In the genomic region with DNA sequence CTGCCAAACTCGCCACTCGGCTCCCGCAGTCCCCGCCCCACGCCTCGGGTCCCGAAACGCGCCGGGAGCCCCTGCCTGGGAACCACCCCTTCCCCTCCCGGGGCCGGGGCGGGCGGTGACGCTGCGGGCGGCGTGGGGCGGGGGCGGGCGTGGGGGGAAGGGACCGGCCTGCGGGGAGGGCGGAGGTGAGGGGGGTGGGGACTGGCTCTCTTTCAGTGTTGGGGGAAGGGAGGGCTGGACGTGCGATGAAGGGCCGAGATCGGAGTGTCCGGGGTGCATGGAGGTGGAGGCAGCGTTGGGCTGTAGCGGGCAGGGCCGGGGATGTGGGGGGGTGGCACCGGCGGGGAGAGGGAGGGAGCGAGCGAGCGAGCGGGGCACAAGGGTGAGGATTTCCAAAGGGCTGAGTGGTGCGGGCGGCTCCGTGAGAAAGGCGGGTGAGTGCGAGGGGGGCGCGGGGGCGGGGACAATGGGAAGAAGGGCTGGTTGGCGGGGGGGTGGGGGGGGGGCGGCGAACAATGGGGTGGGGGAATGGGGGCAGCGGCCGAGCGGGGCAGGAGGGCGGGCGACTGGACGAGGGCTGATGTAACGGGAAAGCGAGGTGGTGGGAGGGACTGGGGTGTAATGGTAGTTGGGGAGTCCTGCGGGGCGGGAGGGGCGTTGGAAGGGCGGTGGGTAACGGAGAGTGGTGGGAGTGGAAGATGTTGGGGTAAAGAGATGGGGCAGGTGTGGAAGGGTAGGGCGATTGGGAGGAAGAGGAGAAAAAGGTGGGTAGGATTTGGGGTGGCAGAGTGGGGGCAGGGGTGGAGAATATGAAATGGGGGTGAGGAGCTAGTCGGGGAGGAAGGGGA, we compare ENCODE assay signal across 8 cellular contexts. TPM values are rescaled to one million over a fixed set of nuclear protein-coding genes. Genes with fewer than 3 reads are reported as not detected.
DNase-seq lines count a peak whose midpoint lies in the region; ATAC-seq and TF ChIP-seq lines count a peak whose summit lies in the region.

No MANE protein-coding gene starts in this region.

- peaks cover 49% of the 10 kb centered on the region for H3K79me2 ChIP-seq in DOHH2 (ENCODE audit: control insufficient read depth, low read length)

- H3K4me3 ChIP-seq in DOHH2 (ENCODE audit: low read length) (peak overlapping the region; percentile 95), lung (peak overlapping the region; percentile 92)

- H3F3A ChIP-seq in DOHH2 (ENCODE audit: control insufficient read depth, insufficient read depth), result peaks cover 8% of the 10 kb centered on the region; the same call in 1 of the 2 replicates

- peak; percentile 42 for ATAC-seq in GM21528 (IDR thresholded peaks at IDR 0.05; ENCODE audit: low FRiP score, unreplicated experiment)
- peak; percentile 31 for ATAC-seq in activated CD4-positive, alpha-beta T cell treated with anti-CD3 and anti-CD28 coated beads for 36 hours
- ATAC-seq in lung (ENCODE audit: insufficient read depth, low FRiP score), result peak; percentile 28

- H3K4me1 Mint-ChIP-seq in activated CD4-positive, alpha-beta T cell treated with anti-CD3 and anti-CD28 coated beads for 36 hours, result peaks cover 18% of the 10 kb centered on the region

- no peaks in the 10 kb centered on the region for H3K9me2 ChIP-seq in DOHH2 (replicated peaks; ENCODE audit: control insufficient read depth, low read length)

- DNase-seq in LHCN-M2 (ENCODE audit: low read depth), result peak; percentile 49
- peak; percentile 80 for DNase-seq in activated CD4-positive, alpha-beta T cell treated with anti-CD3 and anti-CD28 coated beads for 36 hours
- peak; percentile 17 to 80 for DNase-seq in dermis microvascular lymphatic vessel endothelial cell (ENCODE audit: low read depth in 2 of 2)
- peak; percentile 68 for DNase-seq in lung (ENCODE audit: low spot score)
- peak; percentile 25 for DNase-seq in stimulated activated CD8-positive, alpha-beta memory T cell treated with anti-CD3 and anti-CD28 coated beads, Interleukin-12 subunit alpha, Interleukin-12 subunit beta, amount 100 ng/mL, for 1 hour (ENCODE audit: low read depth)
- DNase-seq in DMS153 treated with DMSO at 0.1 percent for 48 hours (lab: John Stamatoyannopoulos, UW; ENCODE audit: unreplicated experiment), result no peak

- POLR2A ChIA-PET in activated CD4-positive, alpha-beta T cell treated with anti-CD3 and anti-CD28 coated beads for 36 hours (lab: Charles Lee), result interaction anchor here (1.0 kb wide), 2 partner anchors 195 to 868 kb away, joined by 3 to 6 read pairs; a partner anchor contains a TSS

- H3K4me1 ChIP-seq in DOHH2 (ENCODE audit: control insufficient read depth, low read length), result peaks cover 13% of the 10 kb centered on the region
- H3K4me1 ChIP-seq in lung (ENCODE audit: control insufficient read depth in 2 of 2, insufficient read depth in 2 of 2, low read length in 2 of 2), result peaks cover 0 to 6% of the 10 kb centered on the region in 2 donors

- peak overlapping the region; percentile 84 for H3K4me3 Mint-ChIP-seq in activated CD4-positive, alpha-beta T cell treated with anti-CD3 and anti-CD28 coated beads for 36 hours

- H3K36me3 Mint-ChIP-seq in activated CD4-positive, alpha-beta T cell treated with anti-CD3 and anti-CD28 coated beads for 36 hours (ENCODE audit: low read depth), result peaks cover 4% of the 10 kb centered on the region

- TF ChIP-seq CTCF in DOHH2 (IDR thresholded peaks at IDR 0.05; ENCODE audit: low read depth, low read length, poor library complexity, severe bottlenecking), result no peak
- no peak for TF ChIP-seq CTCF in lung (IDR thresholded peaks at IDR 0.05; ENCODE audit: control extremely low read depth, extremely low read depth)

- H3K9me3 ChIP-seq in DOHH2 (ENCODE audit: control insufficient read depth, insufficient read depth, low read length), result no peaks in the 10 kb centered on the region
- H3K9me3 ChIP-seq in lung (ENCODE audit: control insufficient read depth in 2 of 2, insufficient read depth in 1 of 2, low read length in 1 of 2), result no peaks in the 10 kb centered on the region

- peak overlapping the region; percentile 90 for H3K4me2 ChIP-seq in DOHH2 (ENCODE audit: low read length)

- H3K27ac ChIP-seq in DOHH2 (ENCODE audit: low read depth, low read length), result peak overlapping the region; percentile 56
- peak overlapping the region; percentile 90 to 98 for H3K27ac ChIP-seq in lung (ENCODE audit: low read depth in 1 of 2, low read length in 1 of 2)

- no peaks in the 10 kb centered on the region for H4K20me1 ChIP-seq in DOHH2 (ENCODE audit: control insufficient read depth, insufficient read depth, low read depth, low read length)

- peak overlapping the region; percentile 90 for H3K27ac Mint-ChIP-seq in activated CD4-positive, alpha-beta T cell treated with anti-CD3 and anti-CD28 coated beads for 36 hours

- 0 out of 2 replicates have a peak, but pooled peaks cover 2% of the 10 kb centered on the region for H3K36me3 ChIP-seq in DOHH2 (ENCODE audit: control insufficient read depth, low read length)
- no peaks in the 10 kb centered on the region for H3K36me3 ChIP-seq in lung (ENCODE audit: control insufficient read depth in 2 of 2, insufficient read depth in 2 of 2, low read length in 2 of 2)

- CTCF ChIA-PET in activated CD4-positive, alpha-beta T cell treated with anti-CD3 and anti-CD28 coated beads for 36 hours (lab: Charles Lee), result interaction anchor here (0.6 to 1.3 kb wide), 4 partner anchors 8 to 52 kb away, joined by 3 to 6 read pairs (median 3); no protein-coding TSS in a partner anchor

- intact Hi-C loops in activated CD4-positive, alpha-beta T cell treated with anti-CD3 and anti-CD28 coated beads for 36 hours (cut with DNase I, micrococcal nuclease), result loop anchor here (1.0 to 5.0 kb wide), 8 partner anchors 49 to 1534 kb away; a partner anchor contains a TSS

- no peaks in the 10 kb centered on the region for H3K27me3 Mint-ChIP-seq in activated CD4-positive, alpha-beta T cell treated with anti-CD3 and anti-CD28 coated beads for 36 hours

- 1 to 2% methylated on average over 35 to 63 of the region's 64 CpGs for WGBS in lung, 2 donors

- H3K9me3 Mint-ChIP-seq in activated CD4-positive, alpha-beta T cell treated with anti-CD3 and anti-CD28 coated beads for 36 hours (ENCODE audit: low read depth), result no peaks in the 10 kb centered on the region

- H3K27me3 ChIP-seq in DOHH2 (ENCODE audit: control insufficient read depth, low read length), result no peaks in the 10 kb centered on the region
- no peaks in the 10 kb centered on the region for H3K27me3 ChIP-seq in lung (ENCODE audit: control insufficient read depth, insufficient read depth)

RNA-seq across cellular contexts. Expression of a gene that starts 0.6 kb away (rescaled TPM):
- 23.3 and 26.2 TPM in 2 replicates for total RNA-seq in LHCN-M2 (2014; rRNA removed)
- 21.0 TPM for polyA plus RNA-seq in LHCN-M2 (2012)
- total RNA-seq in activated CD4-positive, alpha-beta T cell treated with anti-CD3 and anti-CD28 coated beads for 36 hours, result 10 to 100 TPM; 31.2 to 41.2 TPM
- 21.4 and 31.2 TPM in 2 replicates for total RNA-seq in dermis microvascular lymphatic vessel endothelial cell
- total RNA-seq in lung, result 10 to 100 TPM; 26.0 to 43.9 TPM
- polyA plus RNA-seq in lung, result 10 to 100 TPM in 1 of 2 donors, 1 to 10 TPM in 1; 8.8 to 10.7 TPM
